1 cellular context compared by ENCODE assay signal in genomic region chr5:139633295-139634027, GRCh38.
TF ChIP-seq lines count a peak whose summit lies in the region.

No MANE protein-coding gene starts in this region.

TF ChIP-seq in HepG2, 621 proteins besides CTCF, POLR2A, EP300 and RAD21 (continued from another document and continues in another):
- no peak for TF ChIP-seq ARID3A (IDR thresholded peaks at IDR 0.05; ENCODE audit: low read depth, low read length)
- TF ChIP-seq ZFP82 (CRISPR knock-in tag; IDR thresholded peaks at IDR 0.05; ENCODE audit: borderline replicate concordance): no peak
- TF ChIP-seq BHLHE40 (IDR thresholded peaks at IDR 0.05; ENCODE audit: low read length): no peak
- TF ChIP-seq GPBP1L1 (CRISPR knock-in tag; IDR thresholded peaks at IDR 0.05): no peak
- TF ChIP-seq THYN1 (CRISPR knock-in tag; IDR thresholded peaks at IDR 0.05; ENCODE audit: borderline replicate concordance, low read depth): no peak
- no peak for TF ChIP-seq THAP11 (CRISPR knock-in tag; IDR thresholded peaks at IDR 0.05)
- TF ChIP-seq PPARG (CRISPR knock-in tag; conservative IDR thresholded peaks at IDR 0.05): no peak
- TF ChIP-seq CHD4 (IDR thresholded peaks at IDR 0.05; ENCODE audit: borderline replicate concordance, low read length): no peak
- 0 out of 2 replicates have a peak, but pooled peaks have one; percentile 23 for TF ChIP-seq ZNF644 (CRISPR knock-in tag; IDR thresholded peaks at IDR 0.05; ENCODE audit: low read depth)
- TF ChIP-seq ATF4 (CRISPR knock-in tag; IDR thresholded peaks at IDR 0.05): no peak
- TF ChIP-seq SIN3A (IDR thresholded peaks at IDR 0.05; ENCODE audit: borderline replicate concordance, low read depth, low read length): no peak
- TF ChIP-seq SCMH1 (CRISPR knock-in tag; IDR thresholded peaks at IDR 0.05; ENCODE audit: borderline replicate concordance): no peak
- TF ChIP-seq ZNF263 (CRISPR knock-in tag; IDR thresholded peaks at IDR 0.05): peak; percentile 49
- 0 out of 2 replicates have a peak, but pooled peaks have one; percentile 52 for TF ChIP-seq ZNF510 (CRISPR knock-in tag; IDR thresholded peaks at IDR 0.05; ENCODE audit: low read depth)
- peak; percentile 59 for TF ChIP-seq PATZ1 (CRISPR knock-in tag; IDR thresholded peaks at IDR 0.05)
- peak; percentile 82 for TF ChIP-seq SALL2 (CRISPR knock-in tag; IDR thresholded peaks at IDR 0.05)
- TF ChIP-seq RNF2 (conservative IDR thresholded peaks at IDR 0.05; ENCODE audit: low read depth): no peak
- TF ChIP-seq E2F5 (CRISPR knock-in tag; conservative IDR thresholded peaks at IDR 0.05): no peak
- TF ChIP-seq MED13 (CRISPR knock-in tag; IDR thresholded peaks at IDR 0.05): no peak
- TF ChIP-seq ATM (IDR thresholded peaks at IDR 0.05; ENCODE audit: borderline replicate concordance): no peak
- TF ChIP-seq KDM1A (CRISPR knock-in tag; IDR thresholded peaks at IDR 0.05): no peak
- 0 out of 2 replicates have a peak, but pooled peaks have one; percentile 45 for TF ChIP-seq POLR2G (IDR thresholded peaks at IDR 0.05; ENCODE audit: low read depth, low read length)
- TF ChIP-seq ZNF562 (CRISPR knock-in tag; IDR thresholded peaks at IDR 0.05; ENCODE audit: borderline replicate concordance): no peak
- peak; percentile 15; the same call in 1 of the 2 replicates for TF ChIP-seq MED1 (CRISPR knock-in tag; IDR thresholded peaks at IDR 0.05)
- 0 out of 2 replicates have a peak, but pooled peaks have one; percentile 34 for TF ChIP-seq ZNF264 (CRISPR knock-in tag; IDR thresholded peaks at IDR 0.05)
- TF ChIP-seq ZNF703 (CRISPR knock-in tag; IDR thresholded peaks at IDR 0.05; ENCODE audit: borderline replicate concordance): no peak
- no peak for TF ChIP-seq ZNF512 (CRISPR knock-in tag; IDR thresholded peaks at IDR 0.05)
- TF ChIP-seq ZSCAN5A (CRISPR knock-in tag; IDR thresholded peaks at IDR 0.05; ENCODE audit: borderline replicate concordance): no peak
- no peak for TF ChIP-seq ZNF580 (CRISPR knock-in tag; IDR thresholded peaks at IDR 0.05; ENCODE audit: borderline replicate concordance, low read depth)
- no peak for TF ChIP-seq LBX2 (CRISPR knock-in tag; IDR thresholded peaks at IDR 0.05; ENCODE audit: borderline replicate concordance)
- TF ChIP-seq PCBP2 (optimal IDR thresholded peaks at IDR 0.05; ENCODE audit: low read depth, low read length, poor library complexity, severe bottlenecking): no peak
- no peak for TF ChIP-seq ZNF678 (CRISPR knock-in tag; IDR thresholded peaks at IDR 0.05)
- no peak for TF ChIP-seq TRIM24 (CRISPR knock-in tag; IDR thresholded peaks at IDR 0.05)
- TF ChIP-seq ERF (CRISPR knock-in tag; IDR thresholded peaks at IDR 0.05): peak; percentile 71
- no peak for TF ChIP-seq PAWR (CRISPR knock-in tag; IDR thresholded peaks at IDR 0.05; ENCODE audit: borderline replicate concordance)
- peak; percentile 32; the same call in 1 of the 2 replicates for TF ChIP-seq DRAP1 (CRISPR knock-in tag; IDR thresholded peaks at IDR 0.05)
- no peak for TF ChIP-seq ZBTB43 (CRISPR knock-in tag; conservative IDR thresholded peaks at IDR 0.05)
- TF ChIP-seq MBD4 (IDR thresholded peaks at IDR 0.05; ENCODE audit: borderline replicate concordance, low read length): no peak
- peak; percentile 34; the same call in 1 of the 2 replicates for TF ChIP-seq MYC (CRISPR knock-in tag; IDR thresholded peaks at IDR 0.05; ENCODE audit: borderline replicate concordance)
- TF ChIP-seq SP4 (CRISPR knock-in tag; IDR thresholded peaks at IDR 0.05): no peak
- TF ChIP-seq SALL1 (CRISPR knock-in tag; IDR thresholded peaks at IDR 0.05): peak; percentile 39; the same call in 1 of the 2 replicates
- no peak for TF ChIP-seq ZBTB42 (CRISPR knock-in tag; IDR thresholded peaks at IDR 0.05)
- no peak; the same call in 1 of the 2 replicates for TF ChIP-seq KDM5B (CRISPR knock-in tag; IDR thresholded peaks at IDR 0.05; ENCODE audit: borderline replicate concordance)
- TF ChIP-seq ZNF567 (CRISPR knock-in tag; IDR thresholded peaks at IDR 0.05; ENCODE audit: borderline replicate concordance): no peak
- no peak for TF ChIP-seq ZNF430 (CRISPR knock-in tag; IDR thresholded peaks at IDR 0.05)
- no peak for TF ChIP-seq ZNF224 (CRISPR knock-in tag; IDR thresholded peaks at IDR 0.05)
- TF ChIP-seq PAX8 (CRISPR knock-in tag; IDR thresholded peaks at IDR 0.05; ENCODE audit: borderline replicate concordance): no peak
- TF ChIP-seq FOXA1 (IDR thresholded peaks at IDR 0.05): no peak
- TF ChIP-seq FOXA1 (CRISPR knock-in tag; IDR thresholded peaks at IDR 0.05): peak; percentile 32; the same call in 1 of the 2 replicates
- TF ChIP-seq CREB1 (IDR thresholded peaks at IDR 0.05): no peak
- no peak for TF ChIP-seq CREB1 (CRISPR knock-in tag; IDR thresholded peaks at IDR 0.05)
- TF ChIP-seq MAX (IDR thresholded peaks at IDR 0.05): no peak; the same call in 1 of the 2 replicates
- TF ChIP-seq SPEN (CRISPR knock-in tag; IDR thresholded peaks at IDR 0.05; ENCODE audit: low read depth): no peak; the same call in 1 of the 2 replicates
- no peak for TF ChIP-seq SNRNP70 (IDR thresholded peaks at IDR 0.05; ENCODE audit: low read depth, low read length)
- TF ChIP-seq ZNF737 (CRISPR knock-in tag; IDR thresholded peaks at IDR 0.05; ENCODE audit: borderline replicate concordance): no peak
- no peak for TF ChIP-seq ZMYM4 (CRISPR knock-in tag; IDR thresholded peaks at IDR 0.05)
- TF ChIP-seq ZNF350 (CRISPR knock-in tag; IDR thresholded peaks at IDR 0.05; ENCODE audit: borderline replicate concordance, low read depth): peak; percentile 24; the same call in 1 of the 2 replicates
- TF ChIP-seq ZNF883 (CRISPR knock-in tag; IDR thresholded peaks at IDR 0.05; ENCODE audit: not compliant biosample characterization): no peak
- no peak for TF ChIP-seq ZNF33A (CRISPR knock-in tag; IDR thresholded peaks at IDR 0.05; ENCODE audit: borderline replicate concordance)
- 0 out of 2 replicates have a peak, but pooled peaks have one; percentile 63 for TF ChIP-seq MYNN (CRISPR knock-in tag; IDR thresholded peaks at IDR 0.05; ENCODE audit: low read depth)
- no peak for TF ChIP-seq MAZ (IDR thresholded peaks at IDR 0.05; ENCODE audit: borderline replicate concordance, low read depth, low read length)
- TF ChIP-seq MAZ (CRISPR knock-in tag; IDR thresholded peaks at IDR 0.05; ENCODE audit: low read depth): 0 out of 2 replicates have a peak, but pooled peaks have one; percentile 56
- TF ChIP-seq GTF2F1 (IDR thresholded peaks at IDR 0.05; ENCODE audit: low read length): no peak
- 0 out of 2 replicates have a peak, but pooled peaks have one; percentile 52 for TF ChIP-seq ZBTB7B (CRISPR knock-in tag; IDR thresholded peaks at IDR 0.05)
- TF ChIP-seq DDIT3 (CRISPR knock-in tag; IDR thresholded peaks at IDR 0.05): no peak
